In the genomic region with DNA sequence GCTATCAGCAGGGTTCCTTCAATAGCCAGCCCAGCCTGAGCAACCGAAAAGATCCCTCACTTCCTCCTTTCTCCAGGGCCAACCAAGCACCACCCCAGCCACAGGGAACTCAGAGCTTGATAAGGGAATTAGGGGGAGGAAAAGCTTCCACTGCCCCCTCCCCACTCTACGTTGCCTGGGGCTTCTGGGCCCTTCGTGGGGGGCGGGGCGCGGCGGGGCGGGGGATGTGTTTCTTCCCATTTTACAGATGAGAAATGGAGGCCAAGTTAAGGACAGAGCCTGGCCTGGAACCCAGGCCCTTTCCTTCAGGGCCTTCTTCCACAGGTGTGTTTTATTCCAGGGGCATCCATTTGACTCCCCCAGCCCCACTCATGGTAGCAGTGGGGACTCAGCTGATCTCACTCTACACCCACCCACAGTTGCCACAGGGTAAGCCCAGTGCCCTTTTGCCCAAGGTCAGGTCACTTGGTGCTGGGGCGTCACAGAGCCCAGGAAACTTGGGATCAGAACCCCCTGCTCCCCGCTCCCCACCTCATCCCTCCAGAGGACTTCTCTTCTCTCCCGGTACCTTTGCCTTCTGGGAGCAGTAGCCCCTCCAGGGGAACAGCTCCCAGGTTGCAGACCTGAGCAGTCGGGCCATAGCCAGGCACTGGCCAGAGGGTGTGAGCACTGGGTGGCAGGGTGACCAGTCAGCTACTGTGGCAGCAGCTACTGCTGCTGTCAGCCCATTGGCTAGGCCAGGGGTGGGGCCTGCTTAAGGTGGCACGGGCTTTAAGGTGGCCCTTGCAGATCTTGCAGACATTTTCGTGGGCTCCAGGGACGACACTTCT, we compare ENCODE assay signal across 10 cellular contexts. TPM values are rescaled to one million over a fixed set of nuclear protein-coding genes. Genes with fewer than 3 reads are reported as not detected.
A peak's percentile ranks its signal among the peaks of the same experiment; 100 is the strongest.
DNase-seq lines count a peak whose midpoint lies in the region; ATAC-seq and TF ChIP-seq lines count a peak whose summit lies in the region.
"Had no signal": no experiment of that assay in that cellular context is flagged by ENCODE, and none has a peak within 500 bp of the region (broad histone marks: within the 10 kb centered on the region; RNA-seq: fewer than 3 reads in every experiment).

LDHD (minus strand) TSS at position 700 of the 830 bp plus-strand sequence; CDS start at position 640, 60 bp downstream.

- no peaks in the 10 kb centered on the region for H3K27me3 ChIP-seq in ectodermal cell (ENCODE audit: control insufficient read depth, insufficient read depth, low read length, poor library complexity, severe bottlenecking)
- no peaks in the 10 kb centered on the region for H3K27me3 ChIP-seq in right lobe of liver
- no peaks in the 10 kb centered on the region for H3K27me3 ChIP-seq in suprapubic skin
- no peaks in the 10 kb centered on the region for H3K27me3 ChIP-seq in CD4-positive, alpha-beta memory T cell (ENCODE audit: insufficient read depth, low read length)

- DNase-seq in T-helper 1 cell (no peak), RPMI8226 (peak; percentile 71), right lobe of liver (peak; percentile 92 to 96 (median 96)), suprapubic skin (ENCODE audit: low spot score in 2 of 2) (peak in 1 of 2 donors; percentile 87)
- DNase-seq in CD4-positive, alpha-beta memory T cell, result no peak
- no peak for DNase-seq in activated CD4-positive, alpha-beta T cell treated with anti-CD3 and anti-CD28 coated beads, Interleukin-2, amount 50 U/mL, for 48 hours

- H3K4me3 Mint-ChIP-seq in T-helper 1 cell treated with Interleukin-12 subunit alpha and Interleukin-12 subunit beta and Interleukin-4 antibody, amounts not matched to agents 30 μg/mL and 1 μg/mL, for 36 hours, result peak within 1 kb of the TSS; percentile 58
- H3K4me3 Mint-ChIP-seq in CD4-positive, alpha-beta memory T cell, result peak within 1 kb of the TSS in 1 of 8 donors; percentile 39
- H3K4me3 Mint-ChIP-seq: stimulated activated naive CD8-positive, alpha-beta T cell treated with anti-CD3 and anti-CD28 coated beads, Interleukin-15, Interleukin-2, amounts not matched to agents 100 ng/mL and 50 ng/mL, for 24 hours had no signal

- H3K27ac ChIP-seq in ectodermal cell (ENCODE audit: insufficient read depth, low read depth, low read length, poor library complexity, severe bottlenecking) (peak within 1 kb of the TSS; percentile 55), right lobe of liver (peak within 1 kb of the TSS; percentile 66 to 93 (median 72)), suprapubic skin (peak within 1 kb of the TSS; percentile 47)
- no peak within 1 kb of the TSS for H3K27ac ChIP-seq in CD4-positive, alpha-beta memory T cell (ENCODE audit: low read depth, low read length)

- no peaks in the 10 kb centered on the region for H3K36me3 Mint-ChIP-seq in T-helper 1 cell treated with Interleukin-12 subunit alpha and Interleukin-12 subunit beta and Interleukin-4 antibody, amounts not matched to agents 30 μg/mL and 1 μg/mL, for 36 hours (ENCODE audit: low read depth)
- H3K36me3 Mint-ChIP-seq in CD4-positive, alpha-beta memory T cell, result no peaks in the 10 kb centered on the region

- 57% methylated on average over 15 of the region's 15 CpGs for WGBS in ectodermal cell, 2 experiments
- 26% methylated on average over 8 of the region's 15 CpGs for WGBS in right lobe of liver (ENCODE audit: insufficient coverage, low coverage, low lambda C conversion rate, missing lambda C conversion rate)
- WGBS in suprapubic skin, result 54% methylated on average over 15 of the region's 15 CpGs

- peaks cover 17% of the 10 kb centered on the region for H3K4me1 Mint-ChIP-seq in T-helper 1 cell treated with Interleukin-12 subunit alpha and Interleukin-12 subunit beta and Interleukin-4 antibody, amounts not matched to agents 30 μg/mL and 1 μg/mL, for 36 hours (ENCODE audit: low read depth)
- peaks cover under 1 to 13% (median 4%) of the 10 kb centered on the region in 4 donors for H3K4me1 Mint-ChIP-seq in CD4-positive, alpha-beta memory T cell

- TF ChIP-seq EP300 in suprapubic skin (IDR thresholded peaks at IDR 0.05), result no peak

- peak; percentile 89 to 95 (median 92) for ATAC-seq in right lobe of liver

- intact Hi-C loops in right lobe of liver (cut with DNase I), result loop anchor here in 1 of 2 donors (10.0 kb wide), 1 partner anchor 121 kb away; the partner anchor contains the start of gene ZNRF1
- intact Hi-C loops in CD4-positive, alpha-beta memory T cell (cut with micrococcal nuclease), result no loop called here

- no peak for TF ChIP-seq CTCF in right lobe of liver (IDR thresholded peaks at IDR 0.05)
- no peak for TF ChIP-seq CTCF in suprapubic skin (IDR thresholded peaks at IDR 0.05)

- H3K9me3 ChIP-seq in ectodermal cell (ENCODE audit: control insufficient read depth, low read length) (no peaks in the 10 kb centered on the region), right lobe of liver (no peaks in the 10 kb centered on the region), suprapubic skin (no peaks in the 10 kb centered on the region)
- H3K9me3 ChIP-seq in CD4-positive, alpha-beta memory T cell (ENCODE audit: control insufficient read depth in 1 of 2, low read length in 2 of 2), result no peaks in the 10 kb centered on the region

- POLR2A ChIA-PET in CD4-positive, alpha-beta memory T cell (lab: Charles Lee; ENCODE audit: partially characterized antibody), result no interaction called here

- CTCF ChIA-PET in CD4-positive, alpha-beta memory T cell (lab: Charles Lee; ENCODE audit: partially characterized antibody), result interaction anchor here (1.0 kb wide), 1 partner anchor 118 kb away, joined by 5 read pairs; the partner anchor contains the start of gene ZNRF1

- peak; percentile 94 for TF ChIP-seq POLR2A in right lobe of liver (IDR thresholded peaks at IDR 0.05)
- TF ChIP-seq POLR2A in suprapubic skin (IDR thresholded peaks at IDR 0.05), result no peak

- no peak within 1 kb of the TSS for H3K27ac Mint-ChIP-seq in T-helper 1 cell treated with Interleukin-12 subunit alpha and Interleukin-12 subunit beta and Interleukin-4 antibody, amounts not matched to agents 30 μg/mL and 1 μg/mL, for 36 hours
- peak within 1 kb of the TSS in 3 of 7 donors; percentile 7 to 60 (median 42) for H3K27ac Mint-ChIP-seq in CD4-positive, alpha-beta memory T cell
- H3K27ac Mint-ChIP-seq: stimulated activated naive CD8-positive, alpha-beta T cell treated with anti-CD3 and anti-CD28 coated beads, Interleukin-15, Interleukin-2, amounts not matched to agents 100 ng/mL and 50 ng/mL, for 24 hours had no signal

- H3K36me3 ChIP-seq in ectodermal cell (ENCODE audit: control insufficient read depth, insufficient read depth, low read length) (no peaks in the 10 kb centered on the region), right lobe of liver (peaks cover 0 to 13% (median 3%) of the 10 kb centered on the region in 4 donors), suprapubic skin (no peaks in the 10 kb centered on the region)
- H3K36me3 ChIP-seq in CD4-positive, alpha-beta memory T cell (ENCODE audit: insufficient read depth, low read length), result no peaks in the 10 kb centered on the region

- H3K27me3 Mint-ChIP-seq in T-helper 1 cell treated with Interleukin-12 subunit alpha and Interleukin-12 subunit beta and Interleukin-4 antibody, amounts not matched to agents 30 μg/mL and 1 μg/mL, for 36 hours (ENCODE audit: low read depth), result no peaks in the 10 kb centered on the region
- H3K27me3 Mint-ChIP-seq in CD4-positive, alpha-beta memory T cell, result peaks cover 0 to under 1% of the 10 kb centered on the region in 2 donors

- peaks cover 2% of the 10 kb centered on the region for H3K4me1 ChIP-seq in ectodermal cell (ENCODE audit: control insufficient read depth, insufficient read depth, low read length)
- H3K4me1 ChIP-seq in right lobe of liver, result peaks cover 0 to 34% (median 3%) of the 10 kb centered on the region in 4 donors
- H3K4me1 ChIP-seq in suprapubic skin, result peaks cover 25% of the 10 kb centered on the region
- peaks cover 3% of the 10 kb centered on the region for H3K4me1 ChIP-seq in CD4-positive, alpha-beta memory T cell (ENCODE audit: insufficient read depth, low read length)

- H3K4me3 ChIP-seq in ectodermal cell (ENCODE audit: insufficient read depth, low read depth, low read length), result peak within 1 kb of the TSS; percentile 23
- H3K4me3 ChIP-seq in right lobe of liver, result peak within 1 kb of the TSS; percentile 57 to 82 (median 65)
- peak within 1 kb of the TSS; percentile 50 for H3K4me3 ChIP-seq in suprapubic skin
- no peak within 1 kb of the TSS for H3K4me3 ChIP-seq in CD4-positive, alpha-beta memory T cell (ENCODE audit: low read length in 2 of 2)

- peaks cover 5% of the 10 kb centered on the region for H3K9me3 Mint-ChIP-seq in T-helper 1 cell treated with Interleukin-12 subunit alpha and Interleukin-12 subunit beta and Interleukin-4 antibody, amounts not matched to agents 30 μg/mL and 1 μg/mL, for 36 hours
- peaks cover 0 to 3% (median 1%) of the 10 kb centered on the region in 8 donors for H3K9me3 Mint-ChIP-seq in CD4-positive, alpha-beta memory T cell

RNA-seq across cellular contexts. Expression of gene LDHD, which starts in this region (rescaled TPM):
- polyA plus RNA-seq in ectodermal cell (2013, experiment 1 of 4), result 0.59 TPM
- polyA plus RNA-seq in ectodermal cell (2013, experiment 2 of 4), result 0.68 TPM
- 1.3 TPM for polyA plus RNA-seq in ectodermal cell (2013, experiment 3 of 4)
- 1.1 TPM for polyA plus RNA-seq in ectodermal cell (2013, experiment 4 of 4)
- total RNA-seq in right lobe of liver (10 to 100 TPM; 62.9 to 98.5 (median 90.2) TPM), suprapubic skin (10 to 100 TPM; 10.7 to 19.2 (median 14.0) TPM)
- under 1 TPM; 0.17 to 0.20 TPM for total RNA-seq in CD4-positive, alpha-beta memory T cell
- under 1 TPM in 1 of 2 donors, not detected in 1; 0.09 TPM for polyA plus RNA-seq in CD4-positive, alpha-beta memory T cell
- total RNA-seq: activated CD8-positive, alpha-beta memory T cell treated with anti-CD3 and anti-CD28 coated beads for 36 hours had no signal

Comparison
In these comparisons a context has a peak if more than half of its experiments do, and no peak if none do; other contexts are left out.
1. RNA of gene LDHD (total RNA-seq): 62.9 to 98.5 TPM in right lobe of liver and 10.7 to 19.2 TPM in suprapubic skin; 0.17 to 0.20 TPM in CD4-positive, alpha-beta memory T cell; every median in the first group is over 4 times any median in the second.
2. DNase-seq: peak in RPMI8226 (single experiment) and right lobe of liver (3 of 3); none in T-helper 1 cell (0 of 5), CD4-positive, alpha-beta memory T cell (0 of 5) and activated CD4-positive, alpha-beta T cell treated with anti-CD3 and anti-CD28 coated beads, Interleukin-2, amount 50 U/mL, for 48 hours (0 of 2).
3. H3K4me3 ChIP-seq: peak in ectodermal cell (single experiment), right lobe of liver (3 of 3) and suprapubic skin (single experiment); none in CD4-positive, alpha-beta memory T cell (0 of 2).